Comparison of ENCODE assay signal across 10 cellular contexts in the genomic region with DNA sequence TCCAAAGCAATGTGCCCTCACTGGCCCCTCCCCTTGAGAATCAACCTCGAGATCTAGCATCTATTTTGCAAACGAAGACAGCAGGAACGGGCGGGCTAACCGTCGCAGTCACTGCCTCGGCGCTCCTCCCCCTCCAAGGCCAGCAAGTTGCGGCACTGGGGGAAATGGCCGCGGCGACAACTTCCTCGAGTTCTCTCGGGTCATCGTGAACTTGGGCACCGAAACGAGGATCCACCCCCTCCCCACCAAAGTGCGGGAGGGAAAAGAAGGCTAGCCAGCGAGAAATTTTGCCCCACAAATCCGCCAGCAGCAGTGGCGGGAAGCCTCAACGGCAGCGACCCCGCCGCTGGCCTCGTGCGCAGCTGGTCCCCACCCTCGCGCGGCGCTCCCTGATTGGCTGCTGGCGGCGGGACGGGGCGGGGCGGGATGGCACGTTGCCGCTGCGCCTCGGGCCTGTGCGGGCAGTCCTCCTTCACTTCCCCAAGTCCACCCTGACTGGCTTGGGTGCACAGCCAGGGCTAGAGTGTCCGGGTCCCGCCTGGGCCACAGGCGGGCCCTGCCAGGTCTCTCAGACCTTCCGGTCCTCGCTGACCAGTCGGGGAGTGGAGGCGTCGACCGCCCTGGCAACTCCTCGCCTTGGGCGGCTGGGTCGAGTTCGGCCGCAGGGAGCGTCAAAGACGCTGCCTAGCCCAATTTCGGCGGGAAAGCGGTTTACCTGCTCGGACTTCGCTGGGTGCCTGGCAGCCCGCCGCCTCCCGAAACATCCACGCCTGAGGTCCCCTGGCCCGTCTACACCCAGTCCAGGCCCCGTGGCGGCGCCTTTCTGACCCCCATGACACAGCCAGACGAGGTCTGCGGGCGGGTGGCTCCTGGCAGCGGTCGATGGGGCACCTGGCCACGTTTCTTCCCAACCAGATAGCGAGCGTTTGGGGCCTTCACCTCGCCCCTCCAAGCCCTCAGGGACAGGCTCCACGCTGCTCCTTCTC. TPM values are rescaled to one million over a fixed set of nuclear protein-coding genes. Genes with fewer than 3 reads are reported as not detected.
DNase-seq lines count a peak whose midpoint lies in the region; ATAC-seq and TF ChIP-seq lines count a peak whose summit lies in the region.
"Had no signal": no experiment of that assay in that cellular context is flagged by ENCODE, and none has a peak within 500 bp of the region (broad histone marks: within the 10 kb centered on the region; RNA-seq: fewer than 3 reads in every experiment).

A gene with protein sequence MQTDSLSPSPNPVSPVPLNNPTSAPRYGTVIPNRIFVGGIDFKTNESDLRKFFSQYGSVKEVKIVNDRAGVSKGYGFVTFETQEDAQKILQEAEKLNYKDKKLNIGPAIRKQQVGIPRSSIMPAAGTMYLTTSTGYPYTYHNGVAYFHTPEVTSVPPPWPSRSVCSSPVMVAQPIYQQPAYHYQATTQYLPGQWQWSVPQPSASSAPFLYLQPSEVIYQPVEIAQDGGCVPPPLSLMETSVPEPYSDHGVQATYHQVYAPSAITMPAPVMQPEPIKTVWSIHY (minus strand): TSS at position 364 of the 986 bp plus-strand sequence. CDS start 3,469 bp downstream, outside the sequence.

- no peak within 1 kb of the TSS for H3K27ac Mint-ChIP-seq in activated naive CD8-positive, alpha-beta T cell treated with anti-CD3 and anti-CD28 coated beads for 36 hours
- H3K27ac Mint-ChIP-seq: type B pancreatic cell had no signal

- H4K20me1 ChIP-seq in GM23248 (ENCODE audit: insufficient read depth) (no peaks in the 10 kb centered on the region), smooth muscle cell (ENCODE audit: low read depth) (no peaks in the 10 kb centered on the region)

- H3K27ac ChIP-seq in GM23248 (no peak within 1 kb of the TSS), smooth muscle cell (ENCODE audit: low read depth) (no peak within 1 kb of the TSS)

- no peak for TF ChIP-seq CTCF in smooth muscle cell (IDR thresholded peaks at IDR 0.05; ENCODE audit: borderline replicate concordance, insufficient read depth, poor library complexity, severe bottlenecking)

- no peaks in the 10 kb centered on the region for H3K4me1 Mint-ChIP-seq in activated naive CD8-positive, alpha-beta T cell treated with anti-CD3 and anti-CD28 coated beads for 36 hours

- H3F3A ChIP-seq in GM23248 (ENCODE audit: insufficient read depth) (no peaks in the 10 kb centered on the region), smooth muscle cell (ENCODE audit: low read depth) (no peaks in the 10 kb centered on the region)

- H3K4me3 ChIP-seq in GM23248: peak within 1 kb of the TSS; percentile 48
- peak within 1 kb of the TSS; percentile 79 for H3K4me3 ChIP-seq in iPS-15b (ENCODE audit: low read depth, low read length)
- H3K4me3 ChIP-seq in smooth muscle cell: peak within 1 kb of the TSS; percentile 36

- no peaks in the 10 kb centered on the region for H3K9me2 ChIP-seq in GM23248 (ENCODE audit: insufficient read depth)

- no peaks in the 10 kb centered on the region for H3K36me3 Mint-ChIP-seq in activated naive CD8-positive, alpha-beta T cell treated with anti-CD3 and anti-CD28 coated beads for 36 hours
- H3K36me3 Mint-ChIP-seq: type B pancreatic cell had no signal

- in situ Hi-C loops in GM23248 (cut with MboI): no loop called here

- H3K9ac ChIP-seq in GM23248: no peak within 1 kb of the TSS
- no peak within 1 kb of the TSS for H3K9ac ChIP-seq in iPS-15b (ENCODE audit: low read depth, low read length)
- H3K9ac ChIP-seq in smooth muscle cell (ENCODE audit: low read depth): no peak within 1 kb of the TSS

- DNase-seq in GM23248 (no peak), smooth muscle cell (lab: John Stamatoyannopoulos, UW; ENCODE audit: unreplicated experiment) (no peak), SIG-M5 treated with dmso at 0.1 percent for 504 hours (lab: John Stamatoyannopoulos, UW; ENCODE audit: unreplicated experiment) (no peak), NCI-H2107 (lab: John Stamatoyannopoulos, UW) (no peak), RKO (ENCODE audit: low spot score) (no peak)
- no peak for DNase-seq in activated naive CD8-positive, alpha-beta T cell treated with anti-CD3 and anti-CD28 coated beads for 36 hours

- H3K4me2 ChIP-seq in GM23248 (ENCODE audit: unreplicated experiment): peak within 1 kb of the TSS; percentile 73
- H3K4me2 ChIP-seq in smooth muscle cell: peak within 1 kb of the TSS; percentile 75

- 0 out of 2 replicates have a peak, but pooled peaks cover 12% of the 10 kb centered on the region for H3K27me3 ChIP-seq in GM23248 (replicated peaks; ENCODE audit: insufficient read depth)
- peaks cover 31% of the 10 kb centered on the region for H3K27me3 ChIP-seq in iPS-15b (ENCODE audit: control insufficient read depth, insufficient read depth, low read length)
- H3K27me3 ChIP-seq in smooth muscle cell (ENCODE audit: low read depth): peaks cover 44% of the 10 kb centered on the region

- no peaks in the 10 kb centered on the region for H3K9me3 ChIP-seq in GM23248 (ENCODE audit: low read depth)
- H3K9me3 ChIP-seq in iPS-15b (ENCODE audit: control insufficient read depth, insufficient read depth, low read length): no peaks in the 10 kb centered on the region
- H3K9me3 ChIP-seq in smooth muscle cell (replicated peaks; ENCODE audit: low read depth): no peaks in the 10 kb centered on the region

- 87 to 90% methylated on average over 37 to 80 of the region's 80 CpGs for WGBS in GM23248 (ENCODE audit: low coverage in 1 of 2, low lambda C conversion rate in 2 of 2, missing lambda C conversion rate in 2 of 2), 2 experiments
- WGBS in smooth muscle cell (ENCODE audit: low lambda C conversion rate): 93% methylated on average over 51 of the region's 80 CpGs

- H3K4me1 ChIP-seq in GM23248 (ENCODE audit: insufficient read depth): no peaks in the 10 kb centered on the region
- H3K4me1 ChIP-seq in iPS-15b (ENCODE audit: control insufficient read depth, insufficient read depth, low read length): no peaks in the 10 kb centered on the region
- H3K4me1 ChIP-seq in smooth muscle cell (ENCODE audit: low read depth): peaks cover 7% of the 10 kb centered on the region

- H3K36me3 ChIP-seq in GM23248 (ENCODE audit: low read depth) (no peaks in the 10 kb centered on the region), iPS-15b (ENCODE audit: control insufficient read depth, insufficient read depth, low read length) (no peaks in the 10 kb centered on the region), smooth muscle cell (ENCODE audit: low read depth) (no peaks in the 10 kb centered on the region)

- H3K79me2 ChIP-seq in GM23248 (ENCODE audit: insufficient read depth): no peaks in the 10 kb centered on the region
- no peaks in the 10 kb centered on the region for H3K79me2 ChIP-seq in smooth muscle cell (ENCODE audit: low read depth)

- H2AFZ ChIP-seq in GM23248 (peak within 1 kb of the TSS; percentile 50), smooth muscle cell (ENCODE audit: low read depth) (no peak within 1 kb of the TSS)

- peaks cover 31% of the 10 kb centered on the region for H3K27me3 Mint-ChIP-seq in activated naive CD8-positive, alpha-beta T cell treated with anti-CD3 and anti-CD28 coated beads for 36 hours

- peak within 1 kb of the TSS; percentile 68 for H3K4me3 Mint-ChIP-seq in activated naive CD8-positive, alpha-beta T cell treated with anti-CD3 and anti-CD28 coated beads for 36 hours

- ATAC-seq in HG03565 (IDR thresholded peaks at IDR 0.05; ENCODE audit: unreplicated experiment): no peak

- H3K9me3 Mint-ChIP-seq in activated naive CD8-positive, alpha-beta T cell treated with anti-CD3 and anti-CD28 coated beads for 36 hours: no peaks in the 10 kb centered on the region
- H3K9me3 Mint-ChIP-seq: type B pancreatic cell had no signal

RNA-seq across cellular contexts. Expression of the gene that starts here (rescaled TPM):
- not detected in 2 replicates for total RNA-seq in GM23248 (2014; rRNA removed; shearing (Covaris generic))
- not detected in 2 replicates for polyA plus RNA-seq in GM23248 (2016; fragmentation: Nextera tagmentation; extraction: Ambion mirVana)
- not detected for total RNA-seq in activated naive CD8-positive, alpha-beta T cell treated with anti-CD3 and anti-CD28 coated beads for 36 hours
- not detected in 2 replicates for total RNA-seq in smooth muscle cell
- 0.25 TPM in 1 of 2 replicates, not detected in the other for polyA plus RNA-seq in smooth muscle cell
- polyA plus RNA-seq: neural cell had no signal
